Comparison of ENCODE assay signal across 1 cellular context in the genomic region with DNA sequence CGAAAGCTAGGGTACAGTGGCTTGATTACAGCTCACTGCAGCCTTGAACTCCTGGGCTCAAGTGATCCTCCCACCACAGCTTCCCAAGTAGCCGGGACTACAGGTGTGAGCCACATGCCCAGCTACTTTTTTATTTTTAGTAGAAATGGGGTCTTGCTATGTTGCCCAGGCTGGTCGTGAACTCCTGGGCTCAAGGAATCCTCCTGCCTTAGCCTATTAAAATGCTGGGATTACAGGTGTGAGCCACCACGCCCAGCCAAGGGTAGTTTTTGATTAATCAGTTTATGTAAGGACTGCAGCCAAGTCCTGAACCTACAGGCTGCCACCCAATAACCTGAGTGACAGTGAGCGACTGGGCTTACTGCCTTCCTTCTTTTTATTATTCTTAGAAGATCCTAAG.
TF ChIP-seq lines count a peak whose summit lies in the region.

No MANE protein-coding gene starts in this region.

TF ChIP-seq in GM12878, 131 proteins besides CTCF, POLR2A, EP300 and RAD21 (continued from another document):
- TF ChIP-seq, protein P1, sequence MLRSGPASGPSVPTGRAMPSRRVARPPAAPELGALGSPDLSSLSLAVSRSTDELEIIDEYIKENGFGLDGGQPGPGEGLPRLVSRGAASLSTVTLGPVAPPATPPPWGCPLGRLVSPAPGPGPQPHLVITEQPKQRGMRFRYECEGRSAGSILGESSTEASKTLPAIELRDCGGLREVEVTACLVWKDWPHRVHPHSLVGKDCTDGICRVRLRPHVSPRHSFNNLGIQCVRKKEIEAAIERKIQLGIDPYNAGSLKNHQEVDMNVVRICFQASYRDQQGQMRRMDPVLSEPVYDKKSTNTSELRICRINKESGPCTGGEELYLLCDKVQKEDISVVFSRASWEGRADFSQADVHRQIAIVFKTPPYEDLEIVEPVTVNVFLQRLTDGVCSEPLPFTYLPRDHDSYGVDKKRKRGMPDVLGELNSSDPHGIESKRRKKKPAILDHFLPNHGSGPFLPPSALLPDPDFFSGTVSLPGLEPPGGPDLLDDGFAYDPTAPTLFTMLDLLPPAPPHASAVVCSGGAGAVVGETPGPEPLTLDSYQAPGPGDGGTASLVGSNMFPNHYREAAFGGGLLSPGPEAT (IDR thresholded peaks at IDR 0.05; ENCODE audit: low read depth), result no peak
- TF ChIP-seq, protein P2, sequence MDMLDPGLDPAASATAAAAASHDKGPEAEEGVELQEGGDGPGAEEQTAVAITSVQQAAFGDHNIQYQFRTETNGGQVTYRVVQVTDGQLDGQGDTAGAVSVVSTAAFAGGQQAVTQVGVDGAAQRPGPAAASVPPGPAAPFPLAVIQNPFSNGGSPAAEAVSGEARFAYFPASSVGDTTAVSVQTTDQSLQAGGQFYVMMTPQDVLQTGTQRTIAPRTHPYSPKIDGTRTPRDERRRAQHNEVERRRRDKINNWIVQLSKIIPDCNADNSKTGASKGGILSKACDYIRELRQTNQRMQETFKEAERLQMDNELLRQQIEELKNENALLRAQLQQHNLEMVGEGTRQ (IDR thresholded peaks at IDR 0.05; ENCODE audit: borderline replicate concordance, low read depth, low read length), result no peak
- TF ChIP-seq MEF2B (IDR thresholded peaks at IDR 0.05; ENCODE audit: partially characterized antibody, poor library complexity, severe bottlenecking), result no peak
- TF ChIP-seq POU2F2 (IDR thresholded peaks at IDR 0.05; ENCODE audit: borderline replicate concordance, low read depth, low read length), result no peak
- no peak for TF ChIP-seq IKZF1 (conservative IDR thresholded peaks at IDR 0.05)
- no peak for TF ChIP-seq RAD51 (IDR thresholded peaks at IDR 0.05)
TF ChIP-seq in GM12878: peak in this region for 0.
